17 cellular contexts compared by ENCODE assay signal in the genomic region with DNA sequence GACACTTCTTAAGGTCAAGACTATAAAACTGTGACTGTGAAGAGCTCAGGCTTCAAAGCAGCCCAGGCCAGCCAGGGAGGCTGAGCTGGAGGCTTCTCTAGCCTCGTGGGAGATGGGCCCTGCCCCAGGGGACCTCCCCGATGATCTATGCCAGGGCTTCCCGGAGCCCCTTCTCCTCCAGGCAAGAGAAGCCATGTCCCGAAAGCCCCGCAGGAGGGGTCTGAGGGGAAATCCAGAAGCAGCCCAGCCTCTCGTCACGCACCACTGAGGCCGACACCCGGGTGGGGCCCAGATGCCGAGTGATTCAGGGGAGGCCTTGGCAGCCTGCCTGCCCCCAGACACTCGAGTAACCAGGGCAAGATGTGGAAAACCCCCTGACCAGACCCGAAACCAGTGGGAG.
DNase-seq lines count a peak whose midpoint lies in the region; ATAC-seq, FAIRE-seq and TF ChIP-seq lines count a peak whose summit lies in the region.
"Had no signal": no experiment of that assay in that cellular context is flagged by ENCODE, and none has a peak within 500 bp of the region (broad histone marks: within the 10 kb centered on the region; RNA-seq: fewer than 3 reads in every experiment).

No MANE protein-coding gene starts in this region.

- no peak overlapping the region for H3K9ac ChIP-seq in kidney (ENCODE audit: low read length in 2 of 2)

- H3K9me3 Mint-ChIP-seq in activated CD4-positive, alpha-beta T cell treated with anti-CD3 and anti-CD28 coated beads for 36 hours (ENCODE audit: low read depth), result no peaks in the 10 kb centered on the region
- H3K9me3 Mint-ChIP-seq: activated naive CD8-positive, alpha-beta T cell treated with anti-CD3 and anti-CD28 coated beads for 36 hours; mesothelial cell of epicardium had no signal

- H3K4me3 ChIP-seq in Panc1 (ENCODE audit: low read depth in 2 of 2, low read length in 2 of 2) (no peak overlapping the region), kidney (ENCODE audit: low read length in 2 of 2) (no peak overlapping the region)
- H3K4me3 ChIP-seq: esophagus squamous epithelium, ovary, Peyer's patch had no signal

- TF ChIP-seq CTCF in Panc1 (IDR thresholded peaks at IDR 0.05) (no peak), kidney (IDR thresholded peaks at IDR 0.05; ENCODE audit: borderline replicate concordance, extremely low read depth, insufficient read depth) (no peak)

- ATAC-seq in GM21390 (IDR thresholded peaks at IDR 0.05; ENCODE audit: unreplicated experiment) (peak; percentile 54), Panc1 (0 out of 2 replicates have a peak, but pooled peaks have one; percentile 32), HG02571 (IDR thresholded peaks at IDR 0.05; ENCODE audit: unreplicated experiment) (no peak)
- ATAC-seq in activated CD4-positive, alpha-beta T cell treated with anti-CD3 and anti-CD28 coated beads for 36 hours, result no peak

- POLR2A ChIA-PET in Panc1 (lab: Charles Lee), result no interaction called here
- POLR2A ChIA-PET in activated CD4-positive, alpha-beta T cell treated with anti-CD3 and anti-CD28 coated beads for 36 hours (lab: Charles Lee), result no interaction called here

- no peaks in the 10 kb centered on the region for H3K9me3 ChIP-seq in Panc1 (ENCODE audit: control insufficient read depth, insufficient read depth, low read depth, low read length)
- H3K9me3 ChIP-seq in kidney (ENCODE audit: control insufficient read depth in 1 of 2, low read length in 2 of 2), result no peaks in the 10 kb centered on the region
- H3K9me3 ChIP-seq: esophagus squamous epithelium, ovary, Peyer's patch had no signal

- no peaks in the 10 kb centered on the region for H3K27me3 ChIP-seq in Panc1 (ENCODE audit: control insufficient read depth, insufficient read depth, low read length)
- H3K27me3 ChIP-seq: esophagus squamous epithelium, ovary, Peyer's patch had no signal

- no peaks in the 10 kb centered on the region for H3K4me1 Mint-ChIP-seq in activated CD4-positive, alpha-beta T cell treated with anti-CD3 and anti-CD28 coated beads for 36 hours
- H3K4me1 Mint-ChIP-seq: activated naive CD8-positive, alpha-beta T cell treated with anti-CD3 and anti-CD28 coated beads for 36 hours had no signal

- CTCF ChIA-PET in Panc1 (lab: Charles Lee), result no interaction called here
- CTCF ChIA-PET in activated CD4-positive, alpha-beta T cell treated with anti-CD3 and anti-CD28 coated beads for 36 hours (lab: Charles Lee), result no interaction called here

- no peak for FAIRE-seq in kidney (lab: Jason Lieb, UNC)
- FAIRE-seq: urothelium cell line had no signal

- peak; percentile 86 for DNase-seq in Caki2 (ENCODE audit: low read depth)
- no peak for DNase-seq in Panc1 (ENCODE audit: low read depth, low spot score)
- DNase-seq in kidney, result peak; percentile 92
- DNase-seq in SHP77 treated with DMSO at 0.1 percent for 48 hours (lab: John Stamatoyannopoulos, UW), result no peak
- no peak for DNase-seq in DMS 273 treated with DMSO at 0.1 percent for 48 hours (lab: John Stamatoyannopoulos, UW)
- no peak for DNase-seq in activated CD4-positive, alpha-beta T cell treated with anti-CD3 and anti-CD28 coated beads for 36 hours
- DNase-seq: activated naive CD8-positive, alpha-beta T cell treated with anti-CD3 and anti-CD28 coated beads for 36 hours; cerebellar nuclear complex; DMS53; esophagus squamous epithelium; NCI-H2171 treated with DMSO at 0.1 percent for 48 hours; ovary; Peyer's patch had no signal

- H3K4me1 ChIP-seq in Panc1 (ENCODE audit: control insufficient read depth, insufficient read depth, low read length) (no peaks in the 10 kb centered on the region), kidney (ENCODE audit: control insufficient read depth in 1 of 2, insufficient read depth in 1 of 2, low read depth in 1 of 2, low read length in 2 of 2) (peaks cover 0 to 2% of the 10 kb centered on the region in 2 donors)
- H3K4me1 ChIP-seq: Peyer's patch had no signal

- H3K4me3 Mint-ChIP-seq in activated CD4-positive, alpha-beta T cell treated with anti-CD3 and anti-CD28 coated beads for 36 hours, result no peak overlapping the region
- H3K4me3 Mint-ChIP-seq: activated naive CD8-positive, alpha-beta T cell treated with anti-CD3 and anti-CD28 coated beads for 36 hours; mesothelial cell of epicardium had no signal

- in situ Hi-C loops in Caki2 (cut with HindIII; ENCODE audit: low pct_unique_long_range_greater_than_20kb, low sequenced_read_pairs), result no loop called here
- in situ Hi-C loops in Panc1 (cut with HindIII; ENCODE audit: low pct_unique_long_range_greater_than_20kb, low sequenced_read_pairs), result no loop called here

- H3K36me3 Mint-ChIP-seq in activated CD4-positive, alpha-beta T cell treated with anti-CD3 and anti-CD28 coated beads for 36 hours (ENCODE audit: low read depth), result no peaks in the 10 kb centered on the region
- H3K36me3 Mint-ChIP-seq: activated naive CD8-positive, alpha-beta T cell treated with anti-CD3 and anti-CD28 coated beads for 36 hours; mesothelial cell of epicardium had no signal

- intact Hi-C loops in Panc1 (cut with micrococcal nuclease; ENCODE audit: unreplicated experiment), result no loop called here
- intact Hi-C loops in kidney (cut with DNase I), result no loop called here
- intact Hi-C loops in activated CD4-positive, alpha-beta T cell treated with anti-CD3 and anti-CD28 coated beads for 36 hours (cut with DNase I, micrococcal nuclease), result no loop called here

- H3K36me3 ChIP-seq in Panc1 (ENCODE audit: control insufficient read depth, insufficient read depth, low read length), result no peaks in the 10 kb centered on the region
- no peaks in the 10 kb centered on the region for H3K36me3 ChIP-seq in kidney (ENCODE audit: control insufficient read depth in 1 of 2, insufficient read depth in 2 of 2, low read length in 2 of 2)
- H3K36me3 ChIP-seq: esophagus squamous epithelium, ovary, Peyer's patch had no signal

- H3K27ac ChIP-seq in Panc1 (ENCODE audit: low read length) (no peak overlapping the region), kidney (ENCODE audit: low read depth in 2 of 2, low read length in 2 of 2) (no peak overlapping the region)
- H3K27ac ChIP-seq: ovary, Peyer's patch had no signal

- H3K27me3 Mint-ChIP-seq in activated CD4-positive, alpha-beta T cell treated with anti-CD3 and anti-CD28 coated beads for 36 hours, result no peaks in the 10 kb centered on the region
- H3K27me3 Mint-ChIP-seq: activated naive CD8-positive, alpha-beta T cell treated with anti-CD3 and anti-CD28 coated beads for 36 hours had no signal

- no peak overlapping the region for H3K27ac Mint-ChIP-seq in activated CD4-positive, alpha-beta T cell treated with anti-CD3 and anti-CD28 coated beads for 36 hours
- H3K27ac Mint-ChIP-seq: activated naive CD8-positive, alpha-beta T cell treated with anti-CD3 and anti-CD28 coated beads for 36 hours; mesothelial cell of epicardium had no signal

- BruUV-seq in Panc1 (replicated peaks; lab: Mats Ljungman, UMichigan), result no TSS peak

Comparison
In these comparisons a context has a peak if more than half of its experiments do, and no peak if none do; other contexts are left out.
1. DNase-seq: peak in Caki2 (single experiment) and kidney (single experiment); none in Panc1 (single experiment), SHP77 treated with DMSO at 0.1 percent for 48 hours (single experiment), DMS 273 treated with DMSO at 0.1 percent for 48 hours (single experiment) and activated CD4-positive, alpha-beta T cell treated with anti-CD3 and anti-CD28 coated beads for 36 hours (single experiment).
2. ATAC-seq: peak in GM21390 (single experiment) and Panc1 (single experiment); none in activated CD4-positive, alpha-beta T cell treated with anti-CD3 and anti-CD28 coated beads for 36 hours (single experiment) and HG02571 (single experiment).